Comparison of ENCODE assay signal across 28 cellular contexts in genomic region chr12:113884392-113884791, GRCh38.
"Had no signal": no experiment of that assay in that cellular context is flagged by ENCODE, and none has a peak within 500 bp of the region (broad histone marks: within the 10 kb centered on the region; RNA-seq: fewer than 3 reads in every experiment).

No MANE protein-coding gene starts in this region.

- H3K9me3 ChIP-seq: stomach, suprapubic skin, testis, thoracic aorta, thyroid gland, tibial artery, tibial nerve, transverse colon, upper lobe of left lung, upper lobe of right lung, uterus, vagina had no signal

- H3K27me3 ChIP-seq: stomach, suprapubic skin, testis, thyroid gland, tibial artery, tibial nerve, transverse colon, upper lobe of left lung, upper lobe of right lung, uterus, vagina had no signal

- H3K36me3 ChIP-seq: thoracic aorta, transverse colon, upper lobe of right lung, uterus, vagina had no signal

- H3K9me3 Mint-ChIP-seq: stimulated activated effector memory CD8-positive, alpha-beta T cell treated with anti-CD3 and anti-CD28 coated beads, Interleukin-12 subunit alpha, Interleukin-12 subunit beta, amount 100 ng/mL, for 72 hours; stimulated activated memory B cell treated with anti-CD40 and anti-IgM and Interleukin-4, amounts not matched to agents 10 μg/mL and 1 μg/mL and 100 μg/mL, for 72 hours; stimulated activated naive B cell treated with anti-CD40 and anti-IgM and Interleukin-4, amounts not matched to agents 10 μg/mL and 1 μg/mL and 100 μg/mL, for 72 hours; stimulated activated naive CD8-positive, alpha-beta T cell treated with anti-CD3 and anti-CD28 coated beads, Interleukin-15, amount 100 ng/mL, for 72 hours; stimulated activated naive CD8-positive, alpha-beta T cell treated with anti-CD3 and anti-CD28 coated beads, Interleukin-15, Interleukin-2, amounts not matched to agents 100 ng/mL and 50 ng/mL, for 24 hours had no signal

- FAIRE-seq: urothelium cell line had no signal

- H3K4me1 ChIP-seq: stomach, suprapubic skin, testis, thyroid gland, tibial artery, transverse colon, upper lobe of left lung, upper lobe of right lung, vagina had no signal

- H3K27ac Mint-ChIP-seq: stimulated activated effector memory CD8-positive, alpha-beta T cell treated with anti-CD3 and anti-CD28 coated beads, Interleukin-12 subunit alpha, Interleukin-12 subunit beta, amount 100 ng/mL, for 72 hours; stimulated activated memory B cell treated with anti-CD40 and anti-IgM and Interleukin-4, amounts not matched to agents 10 μg/mL and 1 μg/mL and 100 μg/mL, for 72 hours; stimulated activated naive B cell treated with anti-CD40 and anti-IgM and Interleukin-4, amounts not matched to agents 10 μg/mL and 1 μg/mL and 100 μg/mL, for 72 hours; stimulated activated naive CD8-positive, alpha-beta T cell treated with anti-CD3 and anti-CD28 coated beads, Interleukin-15, amount 100 ng/mL, for 72 hours; stimulated activated naive CD8-positive, alpha-beta T cell treated with anti-CD3 and anti-CD28 coated beads, Interleukin-15, Interleukin-2, amounts not matched to agents 100 ng/mL and 50 ng/mL, for 24 hours; type B pancreatic cell had no signal

- H3K27me3 Mint-ChIP-seq: stimulated activated memory B cell treated with anti-CD40 and anti-IgM and Interleukin-4, amounts not matched to agents 10 μg/mL and 1 μg/mL and 100 μg/mL, for 72 hours; stimulated activated naive B cell treated with anti-CD40 and anti-IgM and Interleukin-4, amounts not matched to agents 10 μg/mL and 1 μg/mL and 100 μg/mL, for 72 hours; stimulated activated naive CD8-positive, alpha-beta T cell treated with anti-CD3 and anti-CD28 coated beads, Interleukin-15, amount 100 ng/mL, for 72 hours; stimulated activated naive CD8-positive, alpha-beta T cell treated with anti-CD3 and anti-CD28 coated beads, Interleukin-15, Interleukin-2, amounts not matched to agents 100 ng/mL and 50 ng/mL, for 24 hours; type B pancreatic cell had no signal

- H3K27ac ChIP-seq: stomach, suprapubic skin, testis, thoracic aorta, thyroid gland, tibial artery, tibial nerve, transverse colon, upper lobe of left lung, upper lobe of right lung, uterus, vagina had no signal

- H3K4me3 ChIP-seq: stomach, suprapubic skin, testis, thoracic aorta, thyroid gland, tibial artery, tibial nerve, transverse colon, upper lobe of left lung, upper lobe of right lung, uterus, vagina had no signal

- H3K4me3 Mint-ChIP-seq: stimulated activated effector memory CD8-positive, alpha-beta T cell treated with anti-CD3 and anti-CD28 coated beads, Interleukin-12 subunit alpha, Interleukin-12 subunit beta, amount 100 ng/mL, for 72 hours; stimulated activated memory B cell treated with anti-CD40 and anti-IgM and Interleukin-4, amounts not matched to agents 10 μg/mL and 1 μg/mL and 100 μg/mL, for 72 hours; stimulated activated naive B cell treated with anti-CD40 and anti-IgM and Interleukin-4, amounts not matched to agents 10 μg/mL and 1 μg/mL and 100 μg/mL, for 72 hours; stimulated activated naive CD8-positive, alpha-beta T cell treated with anti-CD3 and anti-CD28 coated beads, Interleukin-15, amount 100 ng/mL, for 72 hours; stimulated activated naive CD8-positive, alpha-beta T cell treated with anti-CD3 and anti-CD28 coated beads, Interleukin-15, Interleukin-2, amounts not matched to agents 100 ng/mL and 50 ng/mL, for 24 hours; type B pancreatic cell had no signal

- DNase-seq: stimulated activated CD4-positive, alpha-beta T cell treated with anti-CD3 and anti-CD28 coated beads, Interleukin-2, amount 100 ng/mL, for 48 hours; stimulated activated CD4-positive, alpha-beta T cell treated with anti-CD3 and anti-CD28 coated beads, Interleukin-4, amount 100 ng/mL, for 1 hour; stimulated activated CD4-positive, alpha-beta T cell treated with anti-CD3 and anti-CD28 coated beads, Interleukin-4, amount 100 ng/mL, for 24 hours; stimulated activated CD4-positive, alpha-beta T cell treated with anti-CD3 and anti-CD28 coated beads, Interleukin-4, amount 100 ng/mL, for 4 hours; stimulated activated CD8-positive, alpha-beta memory T cell treated with anti-CD3 and anti-CD28 coated beads, Interleukin-4, amount 100 ng/mL, for 48 hours; stimulated activated naive B cell treated with anti-CD40 and anti-IgM and Interleukin-4, amounts not matched to agents 10 μg/mL and 1 μg/mL and 100 μg/mL, for 72 hours; stimulated activated naive CD4-positive, alpha-beta T cell; stimulated activated naive CD4-positive, alpha-beta T cell treated with Interleukin-2 at 50 U/mL for 16 hours; stimulated activated naive CD8-positive, alpha-beta T cell treated with anti-CD3 and anti-CD28 coated beads, Interleukin-15, amount 100 ng/mL, for 72 hours; stimulated activated naive CD8-positive, alpha-beta T cell treated with anti-CD3 and anti-CD28 coated beads, Interleukin-15, Interleukin-2, amounts not matched to agents 100 U/mL and 50 U/mL, for 24 hours; stomach; substantia nigra; testis; thyroid gland; tibial artery; transverse colon; upper lobe of left lung; upper lobe of right lung; uterus had no signal

- H3K4me1 Mint-ChIP-seq: stimulated activated memory B cell treated with anti-CD40 and anti-IgM and Interleukin-4, amounts not matched to agents 10 μg/mL and 1 μg/mL and 100 μg/mL, for 72 hours; stimulated activated naive CD8-positive, alpha-beta T cell treated with anti-CD3 and anti-CD28 coated beads, Interleukin-15, amount 100 ng/mL, for 72 hours had no signal

- ATAC-seq: stimulated activated effector memory CD8-positive, alpha-beta T cell treated with anti-CD3 and anti-CD28 coated beads, Interleukin-12 subunit alpha, Interleukin-12 subunit beta, amount 100 ng/mL, for 72 hours; stimulated activated memory B cell treated with anti-CD40 and anti-IgM and Interleukin-4, amounts not matched to agents 10 μg/mL and 1 μg/mL and 100 μg/mL, for 72 hours; stimulated activated naive B cell treated with anti-CD40 and anti-IgM and Interleukin-4, amounts not matched to agents 10 μg/mL and 1 μg/mL and 100 μg/mL, for 72 hours; stimulated activated naive CD8-positive, alpha-beta T cell treated with anti-CD3 and anti-CD28 coated beads, Interleukin-15, amount 100 ng/mL, for 72 hours; stimulated activated naive CD8-positive, alpha-beta T cell treated with anti-CD3 and anti-CD28 coated beads, Interleukin-15, Interleukin-2, amounts not matched to agents 100 U/mL and 50 U/mL, for 24 hours; upper lobe of right lung had no signal
